ENCODE assay signal across 3 cellular contexts in genomic region chr15:39667382-39668127, GRCh38.
TF ChIP-seq lines count a peak whose summit lies in the region.

No MANE protein-coding gene starts in this region.

TF ChIP-seq in SK-N-SH, 30 proteins besides CTCF, POLR2A, EP300 and RAD21:
- no peak for TF ChIP-seq MXI1 (IDR thresholded peaks at IDR 0.05; ENCODE audit: low read depth, low read length)
- TF ChIP-seq NFIC (IDR thresholded peaks at IDR 0.05; ENCODE audit: borderline replicate concordance), result no peak
- no peak for TF ChIP-seq TEAD4 (IDR thresholded peaks at IDR 0.05; ENCODE audit: borderline replicate concordance, insufficient read depth)
- TF ChIP-seq YY1 (IDR thresholded peaks at IDR 0.05; ENCODE audit: low read depth), result no peak
- TF ChIP-seq ELF1 (IDR thresholded peaks at IDR 0.05), result no peak
- no peak for TF ChIP-seq SIN3A (IDR thresholded peaks at IDR 0.05; ENCODE audit: borderline replicate concordance, low read depth, low read length)

TF ChIP-seq in SK-N-SH treated with all-trans-retinoic acid at 6 μM for 48 hours, 23 proteins besides CTCF, POLR2A, EP300 and RAD21:
- TF ChIP-seq PPARA (CRISPR knock-in tag; IDR thresholded peaks at IDR 0.05; ENCODE audit: borderline replicate concordance) (no peak), ZC3H10 (CRISPR knock-in tag; IDR thresholded peaks at IDR 0.05) (no peak), ARNTL (CRISPR knock-in tag; IDR thresholded peaks at IDR 0.05; ENCODE audit: borderline replicate concordance, low read depth) (no peak), CREB5 (CRISPR knock-in tag; IDR thresholded peaks at IDR 0.05; ENCODE audit: low read depth) (no peak), SNAI2 (CRISPR knock-in tag; IDR thresholded peaks at IDR 0.05) (no peak), CSDC2 (CRISPR knock-in tag; IDR thresholded peaks at IDR 0.05) (no peak), ZFP3 (CRISPR knock-in tag; IDR thresholded peaks at IDR 0.05) (no peak), ESRRG (CRISPR knock-in tag; IDR thresholded peaks at IDR 0.05) (no peak)

TF ChIP-seq in K562, 482 proteins besides CTCF, POLR2A, EP300 and RAD21:
- TF ChIP-seq ZHX1 (conservative IDR thresholded peaks at IDR 0.05; ENCODE audit: low read length) (no peak), MYBL2 (IDR thresholded peaks at IDR 0.05; ENCODE audit: low read depth) (no peak), MYBL2 (CRISPR knock-in tag; IDR thresholded peaks at IDR 0.05; ENCODE audit: borderline replicate concordance) (no peak), SP1 (CRISPR knock-in tag; IDR thresholded peaks at IDR 0.05) (no peak), ZNF133 (CRISPR knock-in tag; IDR thresholded peaks at IDR 0.05) (no peak), KDM5B (IDR thresholded peaks at IDR 0.05; ENCODE audit: insufficient replicate concordance, low read depth, low read length) (no peak), JUNB (CRISPR knock-in tag; conservative IDR thresholded peaks at IDR 0.05) (no peak), SIN3B (IDR thresholded peaks at IDR 0.05; ENCODE audit: low read depth) (no peak), IRF2 (CRISPR knock-in tag; IDR thresholded peaks at IDR 0.05) (no peak), ZBTB33 (CRISPR knock-in tag; IDR thresholded peaks at IDR 0.05) (no peak), TAL1 (IDR thresholded peaks at IDR 0.05) (no peak), DPF2 (IDR thresholded peaks at IDR 0.05) (no peak), E2F8 (IDR thresholded peaks at IDR 0.05; ENCODE audit: low read depth, partially characterized antibody) (no peak), SMARCA5 (IDR thresholded peaks at IDR 0.05) (no peak), E2F5 (CRISPR knock-in tag; IDR thresholded peaks at IDR 0.05) (no peak), THRB (CRISPR knock-in tag; conservative IDR thresholded peaks at IDR 0.05) (no peak), ADNP (tag; IDR thresholded peaks at IDR 0.05) (no peak), POLR3G (IDR thresholded peaks at IDR 0.05; ENCODE audit: extremely low read depth, insufficient read length, insufficient replicate concordance) (no peak), GATAD2A (IDR thresholded peaks at IDR 0.05) (no peak), NFIX (CRISPR knock-in tag; IDR thresholded peaks at IDR 0.05; ENCODE audit: low read depth) (no peak), KAT2B (IDR thresholded peaks at IDR 0.05; ENCODE audit: low read depth, low read length) (no peak)
